29 cellular contexts compared by ENCODE assay signal in genomic region chr1:219554109-219554508, GRCh38. TPM values are rescaled to one million over a fixed set of nuclear protein-coding genes. Genes with fewer than 3 reads are reported as not detected.
"Had no signal": no experiment of that assay in that cellular context is flagged by ENCODE, and none has a peak within 500 bp of the region (broad histone marks: within the 10 kb centered on the region; RNA-seq: fewer than 3 reads in every experiment).

No MANE protein-coding gene starts in this region.

- H3K36me3 Mint-ChIP-seq: immature natural killer cell; memory B cell; naive B cell; stimulated activated memory B cell treated with anti-CD40 and anti-IgM and Interleukin-4, amounts not matched to agents 10 μg/mL and 1 μg/mL and 100 μg/mL, for 72 hours had no signal

- H3K9me3 Mint-ChIP-seq: dendritic cell treated with granulocyte-macrophage colony-stimulating factor and Interleukin-4, amounts not matched to agents 40 ng/mL and 50 ng/mL, for 4 days; memory B cell; nephron progenitor cell; stimulated activated memory B cell treated with anti-CD40 and anti-IgM and Interleukin-4, amounts not matched to agents 10 μg/mL and 1 μg/mL and 100 μg/mL, for 72 hours; stimulated activated naive CD8-positive, alpha-beta T cell treated with anti-CD3 and anti-CD28 coated beads, Interleukin-15, amount 100 ng/mL, for 72 hours had no signal

- H3K36me3 ChIP-seq: esophagus muscularis mucosa, gastrocnemius medialis, left ventricle myocardium inferior, lower lobe of right lung, prostate gland, right lobe of liver, spleen, thoracic aorta had no signal

- H3K4me1 ChIP-seq: gastrocnemius medialis, left ventricle myocardium inferior, lower lobe of right lung, parathyroid adenoma, spleen had no signal

- H3K27me3 Mint-ChIP-seq: effector memory CD8-positive, alpha-beta T cell; stimulated activated memory B cell treated with anti-CD40 and anti-IgM and Interleukin-4, amounts not matched to agents 10 μg/mL and 1 μg/mL and 100 μg/mL, for 72 hours; stimulated activated naive CD8-positive, alpha-beta T cell treated with anti-CD3 and anti-CD28 coated beads, Interleukin-15, amount 100 ng/mL, for 72 hours had no signal

- H2AFZ ChIP-seq: parathyroid adenoma had no signal

- H3K27me3 ChIP-seq: esophagus muscularis mucosa, gastrocnemius medialis, right lobe of liver, spleen had no signal

- H3K27ac Mint-ChIP-seq: dendritic cell treated with granulocyte-macrophage colony-stimulating factor and Interleukin-4, amounts not matched to agents 40 ng/mL and 50 ng/mL, for 4 days; effector memory CD8-positive, alpha-beta T cell; immature natural killer cell; memory B cell; naive B cell; nephron progenitor cell; stimulated activated memory B cell treated with anti-CD40 and anti-IgM and Interleukin-4, amounts not matched to agents 10 μg/mL and 1 μg/mL and 100 μg/mL, for 72 hours; stimulated activated naive CD8-positive, alpha-beta T cell treated with anti-CD3 and anti-CD28 coated beads, Interleukin-15, amount 100 ng/mL, for 72 hours had no signal

- H3K9me3 ChIP-seq: esophagus muscularis mucosa, gastrocnemius medialis, left ventricle myocardium inferior, lower lobe of right lung, prostate gland, right lobe of liver, spleen, thoracic aorta had no signal

- H3K4me1 Mint-ChIP-seq: immature natural killer cell; memory B cell; naive B cell; stimulated activated memory B cell treated with anti-CD40 and anti-IgM and Interleukin-4, amounts not matched to agents 10 μg/mL and 1 μg/mL and 100 μg/mL, for 72 hours; stimulated activated naive CD8-positive, alpha-beta T cell treated with anti-CD3 and anti-CD28 coated beads, Interleukin-15, amount 100 ng/mL, for 72 hours had no signal

- H3K4me3 Mint-ChIP-seq: dendritic cell treated with granulocyte-macrophage colony-stimulating factor and Interleukin-4, amounts not matched to agents 40 ng/mL and 50 ng/mL, for 4 days; effector memory CD8-positive, alpha-beta T cell; immature natural killer cell; memory B cell; naive B cell; nephron progenitor cell; stimulated activated memory B cell treated with anti-CD40 and anti-IgM and Interleukin-4, amounts not matched to agents 10 μg/mL and 1 μg/mL and 100 μg/mL, for 72 hours; stimulated activated naive CD8-positive, alpha-beta T cell treated with anti-CD3 and anti-CD28 coated beads, Interleukin-15, amount 100 ng/mL, for 72 hours had no signal

- H3K27ac ChIP-seq: epithelial cell of prostate, esophagus muscularis mucosa, gastrocnemius medialis, left ventricle myocardium inferior, lower lobe of right lung, parathyroid adenoma, right lobe of liver, spleen, thoracic aorta had no signal

- DNase-seq: effector memory CD8-positive, alpha-beta T cell; gastrocnemius medialis; glutamatergic neuron; immature natural killer cell; left ventricle myocardium inferior; lower lobe of right lung; naive B cell; nephron progenitor cell; right lobe of liver; spleen; stimulated activated CD4-positive, alpha-beta T cell treated with anti-CD3 and anti-CD28 coated beads, Interleukin-15, amount 100 ng/mL, for 24 hours; stimulated activated CD4-positive, alpha-beta T cell treated with anti-CD3 and anti-CD28 coated beads, Interleukin-1b, Interleukin-23, amount 100 ng/mL, for 48 hours; stimulated activated CD4-positive, alpha-beta T cell treated with anti-CD3 and anti-CD28 coated beads, Interleukin-4, amount 100 ng/mL, for 24 hours; stimulated activated naive CD8-positive, alpha-beta T cell treated with anti-CD3 and anti-CD28 coated beads, Interleukin-15, amount 100 ng/mL, for 72 hours; substantia nigra; trophoblast cell had no signal

- H3K79me2 ChIP-seq: parathyroid adenoma had no signal

- H3K4me3 ChIP-seq: esophagus muscularis mucosa, gastrocnemius medialis, left ventricle myocardium inferior, lower lobe of right lung, prostate gland, right lobe of liver, spleen, thoracic aorta had no signal

RNA-seq across cellular contexts. Expression of gene ZC3H11B, which starts 58.8 kb away (rescaled TPM):
- total RNA-seq: esophagus muscularis mucosa, fibroblast of villous mesenchyme, gastrocnemius medialis, omental fat pad, renal cortical epithelial cell, skeletal muscle tissue, thoracic aorta, urinary bladder had no signal
- polyA plus RNA-seq: immature natural killer cell had no signal
